1 cellular context compared by ENCODE assay signal in the genomic region with DNA sequence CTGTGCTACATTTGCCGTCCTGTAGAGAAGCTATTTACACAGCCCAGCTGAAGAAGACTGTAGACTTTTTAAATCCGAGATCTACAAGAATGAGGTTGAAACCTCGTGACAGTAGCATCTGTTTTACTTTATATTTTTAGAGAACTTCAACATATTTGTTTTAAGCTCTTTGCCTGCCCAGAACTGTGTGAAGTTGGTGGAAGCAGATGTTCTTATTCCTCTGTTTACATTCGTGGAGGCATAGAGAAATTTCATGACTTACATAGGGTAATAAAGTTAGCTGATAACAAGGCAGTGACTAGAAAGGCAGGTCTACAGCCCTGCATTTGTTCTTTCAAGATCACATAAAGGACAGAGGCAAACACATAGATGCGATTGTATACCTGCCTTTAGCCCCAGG.
TF ChIP-seq lines count a peak whose summit lies in the region.

No MANE protein-coding gene starts in this region.

TF ChIP-seq in IMR-90, 13 proteins besides CTCF, POLR2A, EP300 and RAD21:
- TF ChIP-seq MAFK (IDR thresholded peaks at IDR 0.05; ENCODE audit: low read depth, low read length): no peak
- no peak for TF ChIP-seq MAZ (IDR thresholded peaks at IDR 0.05; ENCODE audit: borderline replicate concordance, low read depth, low read length)
- no peak for TF ChIP-seq SMC3 (IDR thresholded peaks at IDR 0.05; ENCODE audit: low read depth, low read length)
- TF ChIP-seq RCOR1 (IDR thresholded peaks at IDR 0.05; ENCODE audit: insufficient replicate concordance, low read length): no peak
- no peak for TF ChIP-seq MXI1 (IDR thresholded peaks at IDR 0.05; ENCODE audit: borderline replicate concordance, low read depth, low read length)
- no peak for TF ChIP-seq CHD1 (IDR thresholded peaks at IDR 0.05; ENCODE audit: low read depth, low read length)
- TF ChIP-seq, protein P1, sequence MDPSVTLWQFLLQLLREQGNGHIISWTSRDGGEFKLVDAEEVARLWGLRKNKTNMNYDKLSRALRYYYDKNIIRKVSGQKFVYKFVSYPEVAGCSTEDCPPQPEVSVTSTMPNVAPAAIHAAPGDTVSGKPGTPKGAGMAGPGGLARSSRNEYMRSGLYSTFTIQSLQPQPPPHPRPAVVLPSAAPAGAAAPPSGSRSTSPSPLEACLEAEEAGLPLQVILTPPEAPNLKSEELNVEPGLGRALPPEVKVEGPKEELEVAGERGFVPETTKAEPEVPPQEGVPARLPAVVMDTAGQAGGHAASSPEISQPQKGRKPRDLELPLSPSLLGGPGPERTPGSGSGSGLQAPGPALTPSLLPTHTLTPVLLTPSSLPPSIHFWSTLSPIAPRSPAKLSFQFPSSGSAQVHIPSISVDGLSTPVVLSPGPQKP (IDR thresholded peaks at IDR 0.05; ENCODE audit: borderline replicate concordance, low read depth, low read length): no peak
- TF ChIP-seq USF2 (IDR thresholded peaks at IDR 0.05; ENCODE audit: low read depth, low read length): no peak
- TF ChIP-seq CEBPB (IDR thresholded peaks at IDR 0.05; ENCODE audit: low read depth, low read length): no peak
- no peak for TF ChIP-seq BHLHE40 (IDR thresholded peaks at IDR 0.05; ENCODE audit: low read depth, low read length)
- no peak for TF ChIP-seq RFX5 (IDR thresholded peaks at IDR 0.05; ENCODE audit: low read depth, low read length)
- TF ChIP-seq NFE2L2 (IDR thresholded peaks at IDR 0.05; ENCODE audit: low read depth, low read length): no peak
- TF ChIP-seq FOS (IDR thresholded peaks at IDR 0.05; ENCODE audit: low read depth, low read length): no peak
TF ChIP-seq in IMR-90: peak in this region for 0.
